28 cellular contexts compared by ENCODE assay signal in genomic region chr21:43944181-43944633, GRCh38.
DNase-seq lines count a peak whose midpoint lies in the region; ATAC-seq and TF ChIP-seq lines count a peak whose summit lies in the region.
"Had no signal": no experiment of that assay in that cellular context is flagged by ENCODE, and none has a peak within 500 bp of the region (broad histone marks: within the 10 kb centered on the region; RNA-seq: fewer than 3 reads in every experiment).

No MANE protein-coding gene starts in this region.

- H3K27me3 Mint-ChIP-seq in GM23338 (ENCODE audit: insufficient read depth, low read depth, poor library complexity): peaks cover 8% of the 10 kb centered on the region
- H3K27me3 Mint-ChIP-seq in T-helper 17 cell: no peaks in the 10 kb centered on the region
- H3K27me3 Mint-ChIP-seq: progenitor cell of endocrine pancreas had no signal

- H3K9ac ChIP-seq in NT2/D1 (ENCODE audit: insufficient read length, low read depth): peak overlapping the region; percentile 47

- no peaks in the 10 kb centered on the region for H3K36me3 ChIP-seq in GM23338 (ENCODE audit: insufficient read depth)
- H3K36me3 ChIP-seq in NT2/D1 (ENCODE audit: insufficient read depth, insufficient read length, low read length): no peaks in the 10 kb centered on the region
- H3K36me3 ChIP-seq in esophagus squamous epithelium: peaks cover 0 to 57% (median 0%) of the 10 kb centered on the region in 3 donors
- no peaks in the 10 kb centered on the region for H3K36me3 ChIP-seq in gastrocnemius medialis
- H3K36me3 ChIP-seq in brain microvascular endothelial cell (replicated peaks): no peaks in the 10 kb centered on the region
- H3K36me3 ChIP-seq: colonic mucosa had no signal

- H3K9me3 Mint-ChIP-seq in GM23338: peaks cover 4% of the 10 kb centered on the region; the same call in 2 of the 3 replicates

- H3F3A ChIP-seq in GM23338 (replicated peaks; ENCODE audit: low read depth): no peaks in the 10 kb centered on the region

- H3K4me1 ChIP-seq in GM23338 (ENCODE audit: insufficient read depth): no peaks in the 10 kb centered on the region
- H3K4me1 ChIP-seq in NT2/D1 (ENCODE audit: insufficient read depth, insufficient read length): peaks cover 31% of the 10 kb centered on the region
- H3K4me1 ChIP-seq in esophagus squamous epithelium: peaks cover 10 to 29% (median 19%) of the 10 kb centered on the region in 3 donors
- H3K4me1 ChIP-seq in gastrocnemius medialis: peaks cover 14 to 27% of the 10 kb centered on the region in 2 donors
- H3K4me1 ChIP-seq: Caco-2, colonic mucosa had no signal

- peak; percentile 18; the same call in 1 of the 3 replicates for ATAC-seq in GM23338
- no peak for ATAC-seq in gastrocnemius medialis
- no peak for ATAC-seq in T-helper 17 cell
- ATAC-seq in GM18505 (IDR thresholded peaks at IDR 0.05; ENCODE audit: unreplicated experiment): no peak
- ATAC-seq: SK-N-SH treated with all-trans-retinoic acid at 6 μM for 48 hours had no signal

- H3K4me2 ChIP-seq in GM23338: no peak overlapping the region

- DNase-seq in GM23338 (ENCODE audit: low spot score) (no peak), NT2/D1 (ENCODE audit: low read depth, low spot score) (no peak), esophagus squamous epithelium (lab: John Stamatoyannopoulos, UW) (no peak), gastrocnemius medialis (no peak), T-helper 17 cell (no peak), brain microvascular endothelial cell (no peak)
- DNase-seq: activated CD4-positive, alpha-beta T cell treated with anti-CD3 and anti-CD28 coated beads, Interleukin-2, amount 50 U/mL, for 48 hours; activated T-cell treated with anti-CD3 and anti-CD28 coated beads, Interleukin-2, amount 50 U/mL, for 48 hours; Caco-2; colonic mucosa; DMS53; effector CD4-positive, alpha-beta T cell; HCEC 1CT; Karpas-422; mesenchymal stem cell; NCI-H1417 treated with DMSO at 0.1 percent for 48 hours; NCI-H446; sigmoid colon; stimulated activated CD4-positive, alpha-beta T cell treated with anti-CD3 and anti-CD28 coated beads, Interleukin-12 subunit alpha, Interleukin-12 subunit beta, amount 100 ng/mL, for 4 hours; stimulated activated CD4-positive, alpha-beta T cell treated with anti-CD3 and anti-CD28 coated beads, Interleukin-2, amount 100 ng/mL, for 48 hours; stomach; tibial artery had no signal

- no peak overlapping the region for H2AFZ ChIP-seq in GM23338

- H3K36me3 Mint-ChIP-seq in GM23338 (ENCODE audit: low read depth): no peaks in the 10 kb centered on the region
- H3K36me3 Mint-ChIP-seq in T-helper 17 cell (ENCODE audit: low read depth): peaks cover 2% of the 10 kb centered on the region

- 75 to 92% methylated on average over 8 to 9 of the region's 16 CpGs for whole genome bisulfite sequencing in esophagus squamous epithelium, 2 donors

- peaks cover 7% of the 10 kb centered on the region for H3K4me1 Mint-ChIP-seq in GM23338
- H3K4me1 Mint-ChIP-seq in T-helper 17 cell: peaks cover 2% of the 10 kb centered on the region

- H3K4me3 Mint-ChIP-seq in GM23338: no peak overlapping the region
- no peak overlapping the region for H3K4me3 Mint-ChIP-seq in T-helper 17 cell
- H3K4me3 Mint-ChIP-seq: T-helper 1 cell treated with Interleukin-12 subunit alpha and Interleukin-12 subunit beta and Interleukin-4 antibody, amounts not matched to agents 30 μg/mL and 1 μg/mL, for 36 hours had no signal

- intact Hi-C loops in esophagus squamous epithelium (cut with DNase I): no loop called here
- intact Hi-C loops in gastrocnemius medialis (cut with DNase I; ENCODE audit: low total_unique reads): no loop called here

- H3K9me2 ChIP-seq in GM23338 (ENCODE audit: insufficient read depth): no peaks in the 10 kb centered on the region

- H3K27ac ChIP-seq in GM23338 (ENCODE audit: low read depth): no peak overlapping the region
- H3K27ac ChIP-seq in esophagus squamous epithelium: peak overlapping the region in 3 of 4 donors; percentile 16 to 34 (median 30)
- peak overlapping the region in 3 of 4 donors; percentile 13 to 48 (median 20) for H3K27ac ChIP-seq in gastrocnemius medialis
- no peak overlapping the region for H3K27ac ChIP-seq in brain microvascular endothelial cell
- H3K27ac ChIP-seq: C4-2B, colonic mucosa, epithelial cell of prostate, sigmoid colon, stomach, tibial artery had no signal

- H3K9me3 ChIP-seq in NT2/D1 (ENCODE audit: insufficient read depth, low read length) (peaks cover 12% of the 10 kb centered on the region), esophagus squamous epithelium (peaks cover 0 to 6% (median 6%) of the 10 kb centered on the region in 3 donors), gastrocnemius medialis (no peaks in the 10 kb centered on the region), T-helper 17 cell (ENCODE audit: control insufficient read depth, low read length, poor library complexity, severe bottlenecking) (peaks cover 3% of the 10 kb centered on the region)
- H3K9me3 ChIP-seq: colonic mucosa had no signal

- H3K79me2 ChIP-seq in GM23338 (replicated peaks; ENCODE audit: insufficient read depth): no peaks in the 10 kb centered on the region

- H3K27me3 ChIP-seq in GM23338 (ENCODE audit: insufficient read depth) (no peaks in the 10 kb centered on the region), NT2/D1 (ENCODE audit: insufficient read depth, insufficient read length) (no peaks in the 10 kb centered on the region), esophagus squamous epithelium (no peaks in the 10 kb centered on the region), gastrocnemius medialis (no peaks in the 10 kb centered on the region), brain microvascular endothelial cell (replicated peaks) (no peaks in the 10 kb centered on the region)
- H3K27me3 ChIP-seq: colonic mucosa, sigmoid colon, stomach, tibial artery had no signal

- TF ChIP-seq POLR2A in esophagus squamous epithelium (IDR thresholded peaks at IDR 0.05) (no peak), gastrocnemius medialis (IDR thresholded peaks at IDR 0.05) (no peak), GM18505 (IDR thresholded peaks at IDR 0.05; ENCODE audit: borderline replicate concordance, extremely low read depth, insufficient read depth, insufficient read length) (no peak)

- in situ Hi-C loops in gastrocnemius medialis (cut with MboI; ENCODE audit: low sequenced_read_pairs in 4 of 4): loop anchor here in 1 of 4 donors (25.0 kb wide), 1 partner anchor 107 kb away; no protein-coding TSS in a partner anchor
- in situ Hi-C loops in brain microvascular endothelial cell (cut with HindIII; ENCODE audit: low pct_ligation_motif_present, low sequenced_read_pairs): no loop called here

- H3K27ac Mint-ChIP-seq in GM23338: 0 out of 2 replicates have a peak overlapping the region, but pooled peaks have one; percentile 62
- H3K27ac Mint-ChIP-seq in T-helper 17 cell: no peak overlapping the region
- H3K27ac Mint-ChIP-seq: progenitor cell of endocrine pancreas; T-helper 1 cell treated with Interleukin-12 subunit alpha and Interleukin-12 subunit beta and Interleukin-4 antibody, amounts not matched to agents 30 μg/mL and 1 μg/mL, for 36 hours had no signal

- H3K4me3 ChIP-seq in GM23338 (no peak overlapping the region), NT2/D1 (ENCODE audit: insufficient read length, low read depth) (no peak overlapping the region), esophagus squamous epithelium (no peak overlapping the region), gastrocnemius medialis (no peak overlapping the region), brain microvascular endothelial cell (ENCODE audit: low read depth, low read length) (no peak overlapping the region)
- H3K4me3 ChIP-seq: colonic mucosa, sigmoid colon, stomach, tibial artery had no signal

- TF ChIP-seq CTCF in GM23338 (conservative IDR thresholded peaks at IDR 0.05; ENCODE audit: low read depth in 2 of 2): no peak
- TF ChIP-seq CTCF in esophagus squamous epithelium (IDR thresholded peaks at IDR 0.05): no peak
- TF ChIP-seq CTCF in gastrocnemius medialis (IDR thresholded peaks at IDR 0.05 in 4 of 5, conservative IDR thresholded peaks at IDR 0.05 in 1 of 5): no peak
- TF ChIP-seq CTCF in brain microvascular endothelial cell (IDR thresholded peaks at IDR 0.05; ENCODE audit: low read depth, low read length, missing control alignments): no peak

- no peaks in the 10 kb centered on the region for H4K20me1 ChIP-seq in GM23338 (replicated peaks; ENCODE audit: insufficient read depth)

TF ChIP-seq in GM23338, 12 proteins besides CTCF, POLR2A, EP300 and RAD21 (continues in another document):
- TF ChIP-seq ZNF114 (CRISPR knock-in tag; IDR thresholded peaks at IDR 0.05): no peak
- TF ChIP-seq ETS1 (IDR thresholded peaks at IDR 0.05): no peak
- TF ChIP-seq JUNB (IDR thresholded peaks at IDR 0.05; ENCODE audit: unreplicated experiment): no peak
- no peak for TF ChIP-seq NANOG (IDR thresholded peaks at IDR 0.05; ENCODE audit: borderline replicate concordance)
- no peak for TF ChIP-seq STAT1 (IDR thresholded peaks at IDR 0.05; ENCODE audit: unreplicated experiment)
- TF ChIP-seq EZH2 (IDR thresholded peaks at IDR 0.05; ENCODE audit: low read depth, unreplicated experiment): no peak
- no peak for TF ChIP-seq ZNF331 (CRISPR knock-in tag; IDR thresholded peaks at IDR 0.05; ENCODE audit: low read depth)
- TF ChIP-seq POLR2AphosphoS5 (IDR thresholded peaks at IDR 0.05; ENCODE audit: low read depth): no peak

Comparison
In these comparisons a context has a peak if more than half of its experiments do, and no peak if none do; other contexts are left out.
1. H3K27ac ChIP-seq: peak in esophagus squamous epithelium (3 of 4) and gastrocnemius medialis (3 of 4); none in GM23338 (single experiment) and brain microvascular endothelial cell (single experiment).